8 cellular contexts compared by ENCODE assay signal in the genomic region with DNA sequence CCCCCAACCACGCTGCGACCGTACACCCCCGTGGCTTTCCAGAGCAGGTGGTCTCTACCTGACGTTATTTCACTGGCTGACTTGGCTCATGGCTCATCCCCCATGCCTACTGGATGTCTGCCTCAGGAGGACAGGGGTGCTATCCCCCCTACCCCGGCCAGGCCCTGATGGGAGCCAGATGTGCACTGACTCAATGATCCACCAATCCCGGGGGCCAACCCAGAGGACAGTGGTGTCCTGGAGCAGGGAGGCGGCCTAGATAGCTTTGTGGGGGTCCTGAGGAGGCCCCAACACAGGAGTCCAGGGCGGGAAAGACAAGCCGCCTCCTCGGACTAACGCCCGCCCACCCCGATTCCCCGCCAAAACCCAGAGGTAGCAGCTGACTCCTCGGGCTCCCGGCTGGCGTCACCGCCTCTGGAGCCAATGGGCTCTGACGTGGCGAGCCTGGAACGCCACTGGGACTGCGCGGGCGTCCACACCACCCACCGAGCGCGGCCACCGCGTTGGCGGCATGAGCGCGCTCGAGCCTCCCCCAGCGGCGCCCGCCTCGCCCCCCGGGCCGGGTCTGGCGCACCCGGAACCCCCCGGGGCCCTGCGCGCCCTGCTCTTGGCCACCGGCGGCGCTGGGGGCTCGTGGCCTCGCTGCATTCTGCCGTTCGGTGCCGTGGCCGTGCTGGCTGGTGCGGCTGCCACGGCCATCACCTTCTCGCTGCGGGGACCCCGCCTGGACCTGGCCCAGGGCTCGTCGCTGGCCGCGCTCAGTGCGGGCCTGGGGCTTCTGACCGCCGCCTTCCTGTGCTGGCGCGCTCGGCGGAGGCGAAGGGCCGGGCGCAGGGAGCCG. TPM values are rescaled to one million over a fixed set of nuclear protein-coding genes. Genes with fewer than 3 reads are reported as not detected.
DNase-seq lines count a peak whose midpoint lies in the region; ATAC-seq, FAIRE-seq and TF ChIP-seq lines count a peak whose summit lies in the region.

No MANE protein-coding gene starts in this region.

- FAIRE-seq in GM12892 (lab: Jason Lieb, UNC) = peak; percentile 53

- H3K27ac Mint-ChIP-seq in activated naive CD8-positive, alpha-beta T cell treated with anti-CD3 and anti-CD28 coated beads, Interleukin-2, amount 10 ng/mL, durations not matched to agents 7 days and 5 days = no peak overlapping the region

- no peak for TF ChIP-seq CTCF in AG04449 (IDR thresholded peaks at IDR 0.05; ENCODE audit: insufficient read depth, low read length, missing control alignments)

- DNase-seq in AG04449 (ENCODE audit: low read depth, low spot score) (no peak), GM12892 (ENCODE audit: insufficient read length) (no peak), NCI-H2081 treated with DMSO at 0.1 percent for 48 hours (lab: John Stamatoyannopoulos, UW) (peak; percentile 47), cardiac septum (ENCODE audit: low spot score) (peak; percentile 85), posterior cingulate gyrus (peak in 9 of 10 donors; percentile 52 to 97 (median 80)), UCSD-AML1 (lab: John Stamatoyannopoulos, UW; ENCODE audit: unreplicated experiment) (no peak), GOT3 (lab: John Stamatoyannopoulos, UW) (no peak)
- no peak for DNase-seq in activated naive CD8-positive, alpha-beta T cell treated with anti-CD3 and anti-CD28 coated beads, Interleukin-2, amount 10 ng/mL, durations not matched to agents 7 days and 5 days

- peaks cover 6% of the 10 kb centered on the region for H3K4me1 Mint-ChIP-seq in activated naive CD8-positive, alpha-beta T cell treated with anti-CD3 and anti-CD28 coated beads, Interleukin-2, amount 10 ng/mL, durations not matched to agents 7 days and 5 days

- POLR2A ChIA-PET in AG04449 (lab: Yijun Ruan, JAX) = interaction anchor here (0.8 kb wide), 1 partner anchor 39 kb away, joined by 4 read pairs; no protein-coding TSS in a partner anchor
- POLR2A ChIA-PET in activated naive CD8-positive, alpha-beta T cell treated with anti-CD3 and anti-CD28 coated beads, Interleukin-2, amount 10 ng/mL, durations not matched to agents 7 days and 5 days (lab: Charles Lee) = interaction anchor here (1.1 to 1.2 kb wide), 2 partner anchors 38 to 46 kb away, joined by 3 read pairs; a partner anchor contains a TSS

- intact Hi-C loops in cardiac septum (cut with DNase I) (no loop called here), posterior cingulate gyrus (cut with DNase I) (no loop called here)

- CTCF ChIA-PET in AG04449 (lab: Yijun Ruan, JAX) = interaction anchor here (0.7 to 2.0 kb wide), 4 partner anchors 8 to 171 kb away, joined by 3 to 8 read pairs (median 4); a partner anchor contains a TSS

- no peak overlapping the region for H3K4me3 Mint-ChIP-seq in activated naive CD8-positive, alpha-beta T cell treated with anti-CD3 and anti-CD28 coated beads, Interleukin-2, amount 10 ng/mL, durations not matched to agents 7 days and 5 days

- peak overlapping the region; percentile 53 for H3K4me3 ChIP-seq in AG04449 (ENCODE audit: low read depth, low read length)

- peak; percentile 20 for ATAC-seq in activated naive CD8-positive, alpha-beta T cell treated with anti-CD3 and anti-CD28 coated beads, Interleukin-2, amount 10 ng/mL, durations not matched to agents 7 days and 5 days (ENCODE audit: low read depth)

- TF ChIP-seq POLR2A in GM12892 (IDR thresholded peaks at IDR 0.05; ENCODE audit: low read depth, low read length) = peak; percentile 53; the same call in 1 of the 2 replicates

- peaks cover 41% of the 10 kb centered on the region for H3K27me3 Mint-ChIP-seq in activated naive CD8-positive, alpha-beta T cell treated with anti-CD3 and anti-CD28 coated beads, Interleukin-2, amount 10 ng/mL, durations not matched to agents 7 days and 5 days

- peaks cover 4% of the 10 kb centered on the region for H3K36me3 Mint-ChIP-seq in activated naive CD8-positive, alpha-beta T cell treated with anti-CD3 and anti-CD28 coated beads, Interleukin-2, amount 10 ng/mL, durations not matched to agents 7 days and 5 days

- H3K9me3 Mint-ChIP-seq in activated naive CD8-positive, alpha-beta T cell treated with anti-CD3 and anti-CD28 coated beads, Interleukin-2, amount 10 ng/mL, durations not matched to agents 7 days and 5 days = no peaks in the 10 kb centered on the region

RNA-seq across cellular contexts. Expression of a gene that starts 3.6 kb away (rescaled TPM):
- not detected for polyA plus RNA-seq in GM12892 (2012; ENCODE audit: missing spikeins)
- not detected for total RNA-seq in activated naive CD8-positive, alpha-beta T cell treated with anti-CD3 and anti-CD28 coated beads, Interleukin-2, amount 10 ng/mL, durations not matched to agents 7 days and 5 days
- 0.30 TPM for total RNA-seq in cardiac septum

RNA-seq across cellular contexts. Expression of a gene that starts 7.4 kb away (rescaled TPM):
- 2.7 TPM for polyA plus RNA-seq in GM12892 (2012; ENCODE audit: missing spikeins)
- 10 to 100 TPM; 16.5 to 17.9 TPM for total RNA-seq in activated naive CD8-positive, alpha-beta T cell treated with anti-CD3 and anti-CD28 coated beads, Interleukin-2, amount 10 ng/mL, durations not matched to agents 7 days and 5 days
- total RNA-seq in cardiac septum = 8.3 TPM

RNA-seq across cellular contexts. Expression of a gene that starts 7.6 kb away (rescaled TPM):
- polyA plus RNA-seq in GM12892 (2012; ENCODE audit: missing spikeins) = 8.4 TPM
- 10 to 100 TPM; 16.0 to 17.8 TPM for total RNA-seq in activated naive CD8-positive, alpha-beta T cell treated with anti-CD3 and anti-CD28 coated beads, Interleukin-2, amount 10 ng/mL, durations not matched to agents 7 days and 5 days
- 0.51 TPM for total RNA-seq in cardiac septum

RNA-seq across cellular contexts. Expression of a gene that starts 38.3 kb away (rescaled TPM):
- 8.1 TPM for polyA plus RNA-seq in GM12892 (2012; ENCODE audit: missing spikeins)
- total RNA-seq in activated naive CD8-positive, alpha-beta T cell treated with anti-CD3 and anti-CD28 coated beads, Interleukin-2, amount 10 ng/mL, durations not matched to agents 7 days and 5 days = 10 to 100 TPM; 67.7 to 70.5 TPM
- total RNA-seq in cardiac septum = 0.86 TPM

RNA-seq across cellular contexts. Expression of a gene that starts 46.2 kb away (rescaled TPM):
- 15.5 TPM for polyA plus RNA-seq in GM12892 (2012; ENCODE audit: missing spikeins)
- 100 to 1,000 TPM; 117 to 122 TPM for total RNA-seq in activated naive CD8-positive, alpha-beta T cell treated with anti-CD3 and anti-CD28 coated beads, Interleukin-2, amount 10 ng/mL, durations not matched to agents 7 days and 5 days
- total RNA-seq in cardiac septum = 137 TPM

Comparison
In these comparisons a context has a peak if more than half of its experiments do, and no peak if none do; other contexts are left out.
1. DNase-seq: peak in NCI-H2081 treated with DMSO at 0.1 percent for 48 hours (single experiment), cardiac septum (single experiment) and posterior cingulate gyrus (9 of 10); none in AG04449 (single experiment), GM12892 (single experiment), activated naive CD8-positive, alpha-beta T cell treated with anti-CD3 and anti-CD28 coated beads, Interleukin-2, amount 10 ng/mL, durations not matched to agents 7 days and 5 days (single experiment), UCSD-AML1 (single experiment) and GOT3 (single experiment).
2. RNA of a gene that starts 7.6 kb away (total RNA-seq): 16.0 to 17.8 TPM in activated naive CD8-positive, alpha-beta T cell treated with anti-CD3 and anti-CD28 coated beads, Interleukin-2, amount 10 ng/mL, durations not matched to agents 7 days and 5 days; 0.51 TPM in cardiac septum (single experiment); every median in the first group is over 10 times any median in the second.